10 cellular contexts compared by ENCODE assay signal in the genomic region with DNA sequence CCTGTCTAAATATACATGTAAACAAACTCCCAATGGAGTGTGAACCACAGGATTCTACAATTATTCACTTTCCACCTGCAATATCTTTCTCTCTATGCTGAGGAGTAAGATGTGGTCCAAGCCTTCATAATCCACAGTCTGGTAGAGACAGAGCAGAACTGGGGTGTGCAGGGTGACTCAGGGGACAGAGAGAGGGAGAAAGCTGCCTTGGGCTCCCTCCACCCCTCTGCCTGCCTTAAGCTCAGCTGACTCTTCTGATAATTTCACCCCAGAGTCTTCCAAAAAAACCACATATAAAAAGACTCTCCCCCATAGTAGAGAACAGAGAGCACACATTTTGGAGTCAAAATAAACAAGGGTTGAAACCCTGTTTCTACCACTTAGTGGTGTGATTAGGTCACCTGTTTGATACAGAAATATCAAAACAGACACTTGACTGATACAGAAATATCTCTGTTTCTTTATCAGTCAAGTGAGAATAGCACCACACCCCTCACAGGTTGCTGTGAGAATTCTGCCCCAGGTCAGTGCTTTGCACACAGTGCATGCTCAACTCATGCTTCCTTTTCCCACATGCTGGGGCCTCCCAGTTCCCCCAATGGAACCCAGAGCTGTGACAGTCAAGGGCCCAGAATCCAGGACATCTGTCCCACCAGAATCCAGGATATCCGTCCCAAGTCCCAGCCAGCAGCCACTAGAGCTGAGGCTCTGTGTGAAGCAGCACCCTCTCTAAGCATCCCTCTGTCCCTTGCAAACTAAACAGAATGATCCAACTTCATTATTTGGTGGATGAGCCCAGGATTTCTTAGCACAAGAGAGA. TPM values are rescaled to one million over a fixed set of nuclear protein-coding genes. Genes with fewer than 3 reads are reported as not detected.
A peak's percentile ranks its signal among the peaks of the same experiment; 100 is the strongest.
DNase-seq lines count a peak whose midpoint lies in the region; ATAC-seq and TF ChIP-seq lines count a peak whose summit lies in the region.
"Had no signal": no experiment of that assay in that cellular context is flagged by ENCODE, and none has a peak within 500 bp of the region (broad histone marks: within the 10 kb centered on the region; RNA-seq: fewer than 3 reads in every experiment).

No MANE protein-coding gene starts in this region.

- intact Hi-C loops in activated CD4-positive, alpha-beta T cell treated with anti-CD3 and anti-CD28 coated beads for 36 hours (cut with DNase I, micrococcal nuclease): loop anchor here (1.0 to 2.0 kb wide), 4 partner anchors 95 to 127 kb away; partner anchors contain the start of genes NFYA (in 1 of the 2) and OARD1 (in 1 of the 2)
- intact Hi-C loops in uterus (cut with DNase I; ENCODE audit: low total_unique reads): no loop called here

- H3K27ac ChIP-seq in uterus: no peak overlapping the region
- H3K27ac ChIP-seq: A549, SJSA1 had no signal

- H3K27ac Mint-ChIP-seq in activated CD4-positive, alpha-beta T cell treated with anti-CD3 and anti-CD28 coated beads for 36 hours: peak overlapping the region; percentile 93
- H3K27ac Mint-ChIP-seq in activated T-helper 17 cell treated with anti-CD3 and anti-CD28 coated beads, Interleukin-2, amount 50 U/mL, for 72 hours: peak overlapping the region; percentile 85
- H3K27ac Mint-ChIP-seq in HFFc6: no peak overlapping the region

- no peaks in the 10 kb centered on the region for H3K9me3 ChIP-seq in uterus
- H3K9me3 ChIP-seq: A549, SJSA1 had no signal

- TF ChIP-seq CTCF in uterus (IDR thresholded peaks at IDR 0.05) (no peak), HFFc6 (IDR thresholded peaks at IDR 0.05) (no peak)

- H3K4me1 ChIP-seq in uterus: no peaks in the 10 kb centered on the region
- H3K4me1 ChIP-seq: A549, SJSA1 had no signal

- no peaks in the 10 kb centered on the region for H3K36me3 ChIP-seq in uterus
- H3K36me3 ChIP-seq: SJSA1 had no signal

- H3K27me3 ChIP-seq in uterus: no peaks in the 10 kb centered on the region

- no peak for TF ChIP-seq POLR2A in uterus (IDR thresholded peaks at IDR 0.05)

- peak overlapping the region; percentile 71 for H3K4me3 Mint-ChIP-seq in activated CD4-positive, alpha-beta T cell treated with anti-CD3 and anti-CD28 coated beads for 36 hours
- H3K4me3 Mint-ChIP-seq in activated T-helper 17 cell treated with anti-CD3 and anti-CD28 coated beads, Interleukin-2, amount 50 U/mL, for 72 hours: peak overlapping the region; percentile 66
- no peak overlapping the region for H3K4me3 Mint-ChIP-seq in HFFc6

- POLR2A ChIA-PET in activated CD4-positive, alpha-beta T cell treated with anti-CD3 and anti-CD28 coated beads for 36 hours (lab: Charles Lee): interaction anchor here (0.6 to 1.5 kb wide), 2 partner anchors 96 to 134 kb away, joined by 4 read pairs; no protein-coding TSS in a partner anchor

- CTCF ChIA-PET in activated CD4-positive, alpha-beta T cell treated with anti-CD3 and anti-CD28 coated beads for 36 hours (lab: Charles Lee): interaction anchor here (0.6 to 3.0 kb wide), 7 partner anchors 8 to 125 kb away, joined by 3 to 15 read pairs (median 4); no protein-coding TSS in a partner anchor

- H3K4me3 ChIP-seq in uterus: no peak overlapping the region
- H3K4me3 ChIP-seq: A549, SJSA1 had no signal

- peaks cover 5% of the 10 kb centered on the region for H3K36me3 Mint-ChIP-seq in activated CD4-positive, alpha-beta T cell treated with anti-CD3 and anti-CD28 coated beads for 36 hours (ENCODE audit: low read depth)
- peaks cover 9% of the 10 kb centered on the region for H3K36me3 Mint-ChIP-seq in activated T-helper 17 cell treated with anti-CD3 and anti-CD28 coated beads, Interleukin-2, amount 50 U/mL, for 72 hours (ENCODE audit: low read depth)
- no peaks in the 10 kb centered on the region for H3K36me3 Mint-ChIP-seq in HFFc6 (ENCODE audit: low read depth)

- ATAC-seq in activated CD4-positive, alpha-beta T cell treated with anti-CD3 and anti-CD28 coated beads for 36 hours: peak; percentile 75
- ATAC-seq in HG03025 (IDR thresholded peaks at IDR 0.05; ENCODE audit: low FRiP score, unreplicated experiment): peak; percentile 47
- ATAC-seq in activated T-helper 17 cell treated with anti-CD3 and anti-CD28 coated beads, Interleukin-2, amount 50 U/mL, for 72 hours (replicated peaks): peak; percentile 79
- ATAC-seq: A549 had no signal

- DNase-seq in activated CD4-positive, alpha-beta T cell treated with anti-CD3 and anti-CD28 coated beads for 36 hours: peak; percentile 66
- no peak for DNase-seq in activated CD4-positive, alpha-beta T cell treated with anti-CD3 and anti-CD28 coated beads for 4 hours
- peak; percentile 50 for DNase-seq in stimulated activated CD8-positive, alpha-beta memory T cell treated with anti-CD3 and anti-CD28 coated beads, Interleukin-4, amount 100 ng/mL, for 48 hours
- DNase-seq in uterus (no peak), NCI-H526 (lab: John Stamatoyannopoulos, UW) (no peak), HFFc6 (no peak)

- H3K27me3 Mint-ChIP-seq in activated CD4-positive, alpha-beta T cell treated with anti-CD3 and anti-CD28 coated beads for 36 hours: no peaks in the 10 kb centered on the region
- H3K27me3 Mint-ChIP-seq in activated T-helper 17 cell treated with anti-CD3 and anti-CD28 coated beads, Interleukin-2, amount 50 U/mL, for 72 hours: no peaks in the 10 kb centered on the region
- H3K27me3 Mint-ChIP-seq in HFFc6 (ENCODE audit: insufficient read depth): peaks cover 35% of the 10 kb centered on the region

- H3K9me3 Mint-ChIP-seq in activated CD4-positive, alpha-beta T cell treated with anti-CD3 and anti-CD28 coated beads for 36 hours (ENCODE audit: low read depth): no peaks in the 10 kb centered on the region
- H3K9me3 Mint-ChIP-seq in activated T-helper 17 cell treated with anti-CD3 and anti-CD28 coated beads, Interleukin-2, amount 50 U/mL, for 72 hours: no peaks in the 10 kb centered on the region
- H3K9me3 Mint-ChIP-seq in HFFc6: no peaks in the 10 kb centered on the region

- peaks cover 58% of the 10 kb centered on the region for H3K4me1 Mint-ChIP-seq in activated CD4-positive, alpha-beta T cell treated with anti-CD3 and anti-CD28 coated beads for 36 hours
- peaks cover 43% of the 10 kb centered on the region for H3K4me1 Mint-ChIP-seq in activated T-helper 17 cell treated with anti-CD3 and anti-CD28 coated beads, Interleukin-2, amount 50 U/mL, for 72 hours
- H3K4me1 Mint-ChIP-seq in HFFc6 (ENCODE audit: low read depth): no peaks in the 10 kb centered on the region

RNA-seq across cellular contexts. Expression of gene TREML2, which starts 1.3 kb away (rescaled TPM):
- 1 to 10 TPM; 7.1 to 8.2 TPM for total RNA-seq in activated CD4-positive, alpha-beta T cell treated with anti-CD3 and anti-CD28 coated beads for 36 hours
- total RNA-seq in activated T-helper 17 cell treated with anti-CD3 and anti-CD28 coated beads, Interleukin-2, amount 50 U/mL, for 72 hours: 1 to 10 TPM; 3.3 to 6.2 TPM
- under 1 TPM in 1 of 4 donors, not detected in 3; 0.12 TPM for total RNA-seq in uterus
- total RNA-seq in HFFc6 (2021; fragmentation: NEBNext Ultra II Directional; extraction: Animal tissue kit (Norgen Biotek cat#: 25700)): not detected
- total RNA-seq: SJSA1 had no signal

RNA-seq across cellular contexts. Expression of gene TREML4, which starts 28.5 kb away (rescaled TPM):
- total RNA-seq in activated CD4-positive, alpha-beta T cell treated with anti-CD3 and anti-CD28 coated beads for 36 hours: not detected
- not detected for total RNA-seq in activated T-helper 17 cell treated with anti-CD3 and anti-CD28 coated beads, Interleukin-2, amount 50 U/mL, for 72 hours
- not detected for total RNA-seq in uterus
- not detected for total RNA-seq in HFFc6 (2021; fragmentation: NEBNext Ultra II Directional; extraction: Animal tissue kit (Norgen Biotek cat#: 25700))
- total RNA-seq: SJSA1 had no signal

RNA-seq across cellular contexts. Expression of gene TREM2, which starts 36.7 kb away (rescaled TPM):
- not detected for total RNA-seq in activated CD4-positive, alpha-beta T cell treated with anti-CD3 and anti-CD28 coated beads for 36 hours
- total RNA-seq in activated T-helper 17 cell treated with anti-CD3 and anti-CD28 coated beads, Interleukin-2, amount 50 U/mL, for 72 hours: not detected
- total RNA-seq in uterus: 1 to 10 TPM in 1 of 4 donors, not detected in 3; 1.0 TPM
- not detected for total RNA-seq in HFFc6 (2021; fragmentation: NEBNext Ultra II Directional; extraction: Animal tissue kit (Norgen Biotek cat#: 25700))
- total RNA-seq: SJSA1 had no signal

RNA-seq across cellular contexts. Expression of gene TREML1, which starts 45.5 kb away (rescaled TPM):
- not detected for total RNA-seq in activated CD4-positive, alpha-beta T cell treated with anti-CD3 and anti-CD28 coated beads for 36 hours
- total RNA-seq in activated T-helper 17 cell treated with anti-CD3 and anti-CD28 coated beads, Interleukin-2, amount 50 U/mL, for 72 hours: not detected
- total RNA-seq in uterus: 1 to 10 TPM in 1 of 4 donors, not detected in 3; 8.2 TPM
- not detected for total RNA-seq in HFFc6 (2021; fragmentation: NEBNext Ultra II Directional; extraction: Animal tissue kit (Norgen Biotek cat#: 25700))
- total RNA-seq: SJSA1 had no signal

Comparison
In these comparisons a context has a peak if more than half of its experiments do, and no peak if none do; other contexts are left out.
1. DNase-seq: peak in activated CD4-positive, alpha-beta T cell treated with anti-CD3 and anti-CD28 coated beads for 36 hours (single experiment) and stimulated activated CD8-positive, alpha-beta memory T cell treated with anti-CD3 and anti-CD28 coated beads, Interleukin-4, amount 100 ng/mL, for 48 hours (single experiment); none in activated CD4-positive, alpha-beta T cell treated with anti-CD3 and anti-CD28 coated beads for 4 hours (0 of 2), uterus (0 of 2), NCI-H526 (0 of 2) and HFFc6 (single experiment).
2. Peak in every context shown above with its lines, with median percentiles within 50 percentile points of each other: ATAC-seq.